1 cellular context compared by ENCODE assay signal in the genomic region with DNA sequence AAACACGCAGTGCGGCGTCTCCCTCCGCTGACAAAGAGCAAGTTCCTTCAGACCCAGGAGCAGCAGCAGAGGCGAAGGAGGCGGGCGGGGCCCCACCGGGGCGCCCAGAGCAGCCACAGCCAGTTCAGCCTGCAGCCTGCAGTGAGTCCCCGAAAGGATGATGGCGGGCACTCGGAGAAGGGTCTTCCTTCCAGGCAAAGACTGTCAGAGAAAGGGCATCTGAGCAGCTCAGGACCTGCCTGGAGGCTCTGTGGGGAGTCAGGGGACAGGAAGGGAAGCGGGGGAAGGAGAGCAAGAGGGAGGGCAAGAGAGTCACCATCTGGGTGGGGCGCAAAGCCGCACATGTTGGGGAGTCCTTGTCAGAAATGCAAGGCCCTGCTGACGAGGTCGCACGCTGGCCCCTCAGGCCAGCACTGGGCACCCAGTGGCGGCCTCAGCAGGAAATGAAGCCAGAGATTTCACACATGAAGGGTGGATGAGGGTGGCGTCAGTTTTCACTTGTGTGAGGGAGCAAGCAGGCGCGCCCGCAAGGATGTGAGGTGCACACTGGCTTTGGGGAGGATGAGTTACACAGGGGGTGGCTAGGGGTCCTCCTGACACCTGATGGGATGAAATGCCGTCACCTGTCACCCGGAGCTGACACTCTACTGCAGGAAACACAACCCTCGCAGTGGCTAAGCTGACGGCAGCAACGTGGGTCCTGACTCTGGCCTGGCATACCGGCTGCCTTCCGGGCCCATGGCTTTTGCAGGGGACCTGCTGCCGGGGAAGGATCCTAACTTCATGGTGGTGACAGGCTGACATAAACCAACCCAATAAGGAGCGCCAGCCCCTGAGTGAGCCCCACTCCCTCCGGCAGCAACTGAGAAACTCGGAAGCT.
TF ChIP-seq lines count a peak whose summit lies in the region.

No MANE protein-coding gene starts in this region.

TF ChIP-seq in K562, 482 proteins besides CTCF, POLR2A, EP300 and RAD21:
- TF ChIP-seq JUND (IDR thresholded peaks at IDR 0.05; ENCODE audit: borderline replicate concordance, low read depth, low read length) (no peak), JUND (tag; IDR thresholded peaks at IDR 0.05; ENCODE audit: borderline replicate concordance, low read depth, low read length) (no peak), POLR2G (IDR thresholded peaks at IDR 0.05; ENCODE audit: low read depth, low read length) (peak; percentile 4; the same call in 1 of the 2 replicates), RBFOX2 (IDR thresholded peaks at IDR 0.05; ENCODE audit: low read depth, low read length) (peak; percentile 41; the same call in 1 of the 2 replicates)
TF ChIP-seq in K562: peak in this region for 2.
